8 cellular contexts compared by ENCODE assay signal in genomic region chr5:101390317-101390908, GRCh38.
DNase-seq lines count a peak whose midpoint lies in the region; ATAC-seq and TF ChIP-seq lines count a peak whose summit lies in the region.

No MANE protein-coding gene starts in this region.

- TF ChIP-seq CTCF in HFF-Myc (IDR thresholded peaks at IDR 0.05; ENCODE audit: low read depth, low read length, missing control alignments): peak; percentile 38

- no peak overlapping the region for H3K4me3 ChIP-seq in HFF-Myc (replicated peaks; ENCODE audit: low read depth, low read length)

- CTCF ChIA-PET in activated CD8-positive, alpha-beta memory T cell treated with anti-CD3 and anti-CD28 coated beads, Interleukin-2, amount 10 ng/mL, durations not matched to agents 7 days and 5 days (lab: Charles Lee): interaction anchor here (1.2 to 1.3 kb wide), 2 partner anchors 44 to 960 kb away, joined by 3 read pairs; no protein-coding TSS in a partner anchor

- ATAC-seq in activated CD8-positive, alpha-beta memory T cell treated with anti-CD3 and anti-CD28 coated beads, Interleukin-2, amount 10 ng/mL, durations not matched to agents 7 days and 5 days: no peak

- H3K36me3 Mint-ChIP-seq in activated CD8-positive, alpha-beta memory T cell treated with anti-CD3 and anti-CD28 coated beads, Interleukin-2, amount 10 ng/mL, durations not matched to agents 7 days and 5 days: no peaks in the 10 kb centered on the region

- DNase-seq in NCI-H524 (lab: John Stamatoyannopoulos, UW) (peak; percentile 34 to 60), NCI-H524 treated with DMSO at 0.1 percent for 48 hours (lab: John Stamatoyannopoulos, UW) (no peak), HFF-Myc (ENCODE audit: extremely low read depth, low read depth) (peak; percentile 22), NCI-H748 treated with DMSO at 0.1 percent for 48 hours (lab: John Stamatoyannopoulos, UW) (peak; percentile 70), cerebellum (ENCODE audit: low spot score) (peak; percentile 0), midbrain (lab: John Stamatoyannopoulos, UW) (peak; percentile 52), cerebellar nuclear complex (lab: John Stamatoyannopoulos, UW) (no peak)
- no peak for DNase-seq in activated CD8-positive, alpha-beta memory T cell treated with anti-CD3 and anti-CD28 coated beads, Interleukin-2, amount 10 ng/mL, durations not matched to agents 7 days and 5 days

- H3K27me3 Mint-ChIP-seq in activated CD8-positive, alpha-beta memory T cell treated with anti-CD3 and anti-CD28 coated beads, Interleukin-2, amount 10 ng/mL, durations not matched to agents 7 days and 5 days: peaks cover 4% of the 10 kb centered on the region

- no peak overlapping the region for H3K4me3 Mint-ChIP-seq in activated CD8-positive, alpha-beta memory T cell treated with anti-CD3 and anti-CD28 coated beads, Interleukin-2, amount 10 ng/mL, durations not matched to agents 7 days and 5 days

- no peaks in the 10 kb centered on the region for H3K4me1 Mint-ChIP-seq in activated CD8-positive, alpha-beta memory T cell treated with anti-CD3 and anti-CD28 coated beads, Interleukin-2, amount 10 ng/mL, durations not matched to agents 7 days and 5 days

- H3K9me3 Mint-ChIP-seq in activated CD8-positive, alpha-beta memory T cell treated with anti-CD3 and anti-CD28 coated beads, Interleukin-2, amount 10 ng/mL, durations not matched to agents 7 days and 5 days (ENCODE audit: low read depth): no peaks in the 10 kb centered on the region

- H3K27ac Mint-ChIP-seq in activated CD8-positive, alpha-beta memory T cell treated with anti-CD3 and anti-CD28 coated beads, Interleukin-2, amount 10 ng/mL, durations not matched to agents 7 days and 5 days: no peak overlapping the region

Comparison
In these comparisons a context has a peak if more than half of its experiments do, and no peak if none do; other contexts are left out.
1. DNase-seq: peak in NCI-H524 (2 of 2), HFF-Myc (single experiment), NCI-H748 treated with DMSO at 0.1 percent for 48 hours (single experiment), cerebellum (single experiment) and midbrain (single experiment); none in NCI-H524 treated with DMSO at 0.1 percent for 48 hours (single experiment), activated CD8-positive, alpha-beta memory T cell treated with anti-CD3 and anti-CD28 coated beads, Interleukin-2, amount 10 ng/mL, durations not matched to agents 7 days and 5 days (single experiment) and cerebellar nuclear complex (0 of 2).